2 cellular contexts compared by ENCODE assay signal in the genomic region with DNA sequence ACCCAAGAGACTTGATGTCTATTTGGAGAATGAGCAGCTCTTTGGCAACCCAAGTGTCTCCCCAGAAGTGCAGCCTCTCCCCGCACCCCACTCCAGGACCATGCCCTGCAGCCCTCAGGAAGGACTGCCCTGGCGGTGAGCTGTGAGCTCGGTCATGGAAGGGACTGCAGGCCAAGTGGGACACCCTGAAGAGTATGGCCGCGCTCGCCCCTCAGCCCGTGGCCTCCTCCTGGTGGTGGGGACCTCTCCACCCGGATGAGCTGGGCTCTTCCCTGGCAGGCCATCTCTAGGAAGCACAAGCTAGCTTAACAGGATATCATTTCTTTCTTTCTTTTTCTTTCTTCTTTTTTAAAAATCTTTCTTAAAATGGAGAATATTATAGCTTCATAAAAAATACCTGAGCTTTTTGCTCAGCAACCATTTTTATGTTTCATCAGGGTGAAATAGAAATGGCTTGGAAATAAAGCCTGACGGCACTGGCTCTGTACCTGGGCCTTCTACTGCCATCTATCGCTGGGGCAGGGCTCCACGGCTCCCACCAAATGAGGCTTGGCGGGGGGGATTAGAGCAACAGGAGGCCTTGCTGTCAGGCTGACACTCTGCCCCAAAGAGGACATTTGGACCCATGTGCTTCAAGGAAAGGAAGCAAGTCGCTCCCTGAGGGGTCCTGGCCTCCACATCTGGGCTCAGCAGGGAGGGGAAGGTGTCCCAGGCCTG.
TF ChIP-seq lines count a peak whose summit lies in the region.

No MANE protein-coding gene starts in this region.

TF ChIP-seq in IMR-90, 13 proteins besides CTCF, POLR2A, EP300 and RAD21:
- TF ChIP-seq RCOR1 (IDR thresholded peaks at IDR 0.05; ENCODE audit: insufficient replicate concordance, low read length) (no peak), NFE2L2 (IDR thresholded peaks at IDR 0.05; ENCODE audit: low read depth, low read length) (no peak), MAZ (IDR thresholded peaks at IDR 0.05; ENCODE audit: borderline replicate concordance, low read depth, low read length) (no peak), RFX5 (IDR thresholded peaks at IDR 0.05; ENCODE audit: low read depth, low read length) (no peak), MXI1 (IDR thresholded peaks at IDR 0.05; ENCODE audit: borderline replicate concordance, low read depth, low read length) (no peak)
- TF ChIP-seq, protein P1, sequence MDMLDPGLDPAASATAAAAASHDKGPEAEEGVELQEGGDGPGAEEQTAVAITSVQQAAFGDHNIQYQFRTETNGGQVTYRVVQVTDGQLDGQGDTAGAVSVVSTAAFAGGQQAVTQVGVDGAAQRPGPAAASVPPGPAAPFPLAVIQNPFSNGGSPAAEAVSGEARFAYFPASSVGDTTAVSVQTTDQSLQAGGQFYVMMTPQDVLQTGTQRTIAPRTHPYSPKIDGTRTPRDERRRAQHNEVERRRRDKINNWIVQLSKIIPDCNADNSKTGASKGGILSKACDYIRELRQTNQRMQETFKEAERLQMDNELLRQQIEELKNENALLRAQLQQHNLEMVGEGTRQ (IDR thresholded peaks at IDR 0.05; ENCODE audit: low read depth, low read length), result no peak
- TF ChIP-seq, protein P2, sequence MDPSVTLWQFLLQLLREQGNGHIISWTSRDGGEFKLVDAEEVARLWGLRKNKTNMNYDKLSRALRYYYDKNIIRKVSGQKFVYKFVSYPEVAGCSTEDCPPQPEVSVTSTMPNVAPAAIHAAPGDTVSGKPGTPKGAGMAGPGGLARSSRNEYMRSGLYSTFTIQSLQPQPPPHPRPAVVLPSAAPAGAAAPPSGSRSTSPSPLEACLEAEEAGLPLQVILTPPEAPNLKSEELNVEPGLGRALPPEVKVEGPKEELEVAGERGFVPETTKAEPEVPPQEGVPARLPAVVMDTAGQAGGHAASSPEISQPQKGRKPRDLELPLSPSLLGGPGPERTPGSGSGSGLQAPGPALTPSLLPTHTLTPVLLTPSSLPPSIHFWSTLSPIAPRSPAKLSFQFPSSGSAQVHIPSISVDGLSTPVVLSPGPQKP (IDR thresholded peaks at IDR 0.05; ENCODE audit: borderline replicate concordance, low read depth, low read length), result no peak
TF ChIP-seq in IMR-90: peak in this region for 0.

TF ChIP-seq in WTC11, 78 proteins besides CTCF, POLR2A, EP300 and RAD21:
- no peak for TF ChIP-seq GRHL2 (CRISPR knock-in tag; IDR thresholded peaks at IDR 0.05; ENCODE audit: insufficient replicate concordance, severe bottlenecking)
